Comparison of ENCODE assay signal across 23 cellular contexts in the genomic region with DNA sequence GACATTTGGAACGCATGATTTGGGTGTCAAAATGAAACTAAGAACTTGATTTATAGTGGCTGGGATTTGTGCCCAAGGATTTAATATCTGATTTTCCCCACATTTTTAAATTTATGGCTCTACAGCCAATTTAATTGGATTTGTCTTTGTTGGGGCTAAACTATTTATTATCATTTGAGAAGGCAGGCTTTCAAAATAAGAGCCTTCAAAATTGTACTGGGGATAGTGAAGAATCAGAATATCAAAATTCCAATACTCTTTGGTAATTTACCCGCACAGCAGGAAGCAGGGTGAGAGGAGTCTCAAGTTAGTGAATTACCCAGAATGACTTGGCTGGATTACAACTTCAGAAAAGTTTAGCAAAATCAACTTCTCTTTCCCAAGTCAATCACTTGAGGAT.
"Had no signal": no experiment of that assay in that cellular context is flagged by ENCODE, and none has a peak within 500 bp of the region (broad histone marks: within the 10 kb centered on the region; RNA-seq: fewer than 3 reads in every experiment).

No MANE protein-coding gene starts in this region.

- H3K4me1 Mint-ChIP-seq: immature natural killer cell, memory B cell, natural killer cell had no signal

- FAIRE-seq: kidney, pancreas had no signal

- H3K4me3 Mint-ChIP-seq: immature natural killer cell, memory B cell, mesothelial cell of epicardium, natural killer cell had no signal

- H3K36me3 Mint-ChIP-seq: immature natural killer cell, memory B cell, mesothelial cell of epicardium, natural killer cell, type B pancreatic cell had no signal

- DNase-seq: dermis blood vessel endothelial cell; esophagus squamous epithelium; foreskin fibroblast; immature natural killer cell; kidney; left cardiac atrium; left ventricle myocardium inferior; lower lobe of right lung; natural killer cell; occipital lobe; pancreas; right cardiac atrium; stimulated activated CD4-positive, alpha-beta T cell treated with anti-CD3 and anti-CD28 coated beads, Interleukin-2, amount 100 ng/mL, for 48 hours; stimulated activated naive CD4-positive, alpha-beta T cell treated with Interleukin-2 at 50 U/mL for 16 hours; thyroid gland; uterus had no signal

- H3K4me1 ChIP-seq: esophagus squamous epithelium, gastroesophageal sphincter, left ventricle myocardium inferior, lower lobe of right lung, thyroid gland, uterus had no signal

- H3K9me3 Mint-ChIP-seq: memory B cell, type B pancreatic cell had no signal

- H3K27ac Mint-ChIP-seq: immature natural killer cell, memory B cell, natural killer cell, progenitor cell of endocrine pancreas, type B pancreatic cell had no signal

- H3K4me3 ChIP-seq: esophagus squamous epithelium, gastroesophageal sphincter, left ventricle myocardium inferior, lower lobe of right lung, pancreas, smooth muscle cell, suprapubic skin, thyroid gland, uterus had no signal

- ATAC-seq: gastroesophageal sphincter, left cardiac atrium, lower lobe of right lung, natural killer cell, right cardiac atrium had no signal

- H3K4me2 ChIP-seq: smooth muscle cell had no signal

- H3K9me3 ChIP-seq: esophagus squamous epithelium, gastroesophageal sphincter, left ventricle myocardium inferior, lower lobe of right lung, pancreas, suprapubic skin, thyroid gland, uterus had no signal

- H3K27ac ChIP-seq: esophagus squamous epithelium, gastroesophageal sphincter, left ventricle myocardium inferior, lower lobe of right lung, pancreas, suprapubic skin, thyroid gland, uterus had no signal

- H3K36me3 ChIP-seq: esophagus squamous epithelium, gastroesophageal sphincter, left ventricle myocardium inferior, lower lobe of right lung, pancreas, suprapubic skin, thyroid gland, uterus had no signal

- H3K27me3 ChIP-seq: esophagus squamous epithelium, gastroesophageal sphincter, pancreas, suprapubic skin, thyroid gland, uterus had no signal

- H3K27me3 Mint-ChIP-seq: progenitor cell of endocrine pancreas, type B pancreatic cell had no signal
